ENCODE assay signal across 8 cellular contexts in genomic region chr16:53346-54236, GRCh38. TPM values are rescaled to one million over a fixed set of nuclear protein-coding genes. Genes with fewer than 3 reads are reported as not detected.
A peak's percentile ranks its signal among the peaks of the same experiment; 100 is the strongest.
DNase-seq lines count a peak whose midpoint lies in the region; ATAC-seq, FAIRE-seq and TF ChIP-seq lines count a peak whose summit lies in the region.

POLR3K (minus strand) TSS chr16:53608; CDS start chr16:53586, 22 bp downstream.
SNRNP25 (plus strand) TSS chr16:53828; CDS start chr16:54017, 189 bp downstream.

- H3K4me3 Mint-ChIP-seq in activated naive CD8-positive, alpha-beta T cell treated with anti-CD3 and anti-CD28 coated beads, Interleukin-2, amount 50 U/mL, for 24 hours: peak within 1 kb of the TSS; percentile 100

- TF ChIP-seq EP300 in upper lobe of left lung (IDR thresholded peaks at IDR 0.05): no peak

- TF ChIP-seq POLR2A in GM12891 (IDR thresholded peaks at IDR 0.05; ENCODE audit: low read depth, low read length): peak; percentile 77
- peak in 3 of 4 donors; percentile 17 to 84 (median 24) for TF ChIP-seq POLR2A in upper lobe of left lung (IDR thresholded peaks at IDR 0.05)

- H3K4me3 ChIP-seq in heart right ventricle: peak within 1 kb of the TSS; percentile 67 to 91 (median 82)
- H3K4me3 ChIP-seq in upper lobe of left lung: peak within 1 kb of the TSS; percentile 80 to 96 (median 90)

- peaks cover 36% of the 10 kb centered on the region for H3K4me1 Mint-ChIP-seq in activated naive CD8-positive, alpha-beta T cell treated with anti-CD3 and anti-CD28 coated beads, Interleukin-2, amount 50 U/mL, for 24 hours

- TF ChIP-seq CTCF in heart right ventricle (IDR thresholded peaks at IDR 0.05): no peak
- peak in 1 of 6 experiments; percentile 27 for TF ChIP-seq CTCF in upper lobe of left lung (IDR thresholded peaks at IDR 0.05)

- ATAC-seq in HG02798 (IDR thresholded peaks at IDR 0.05; ENCODE audit: poor library complexity, unreplicated experiment) (peak; percentile 96), heart right ventricle (peak; percentile 94 to 98 (median 97)), upper lobe of left lung (ENCODE audit: low FRiP score in 2 of 2) (peak; percentile 97 to 98)
- ATAC-seq in activated naive CD8-positive, alpha-beta T cell treated with anti-CD3 and anti-CD28 coated beads, Interleukin-2, amount 50 U/mL, for 24 hours: peak; percentile 98

- intact Hi-C loops in heart right ventricle (cut with DNase I) (no loop called here), posterior cingulate gyrus (cut with DNase I) (no loop called here)

- 1% methylated on average over 88 to 91 of the region's 91 CpGs for WGBS in heart right ventricle, 2 donors
- WGBS in upper lobe of left lung, 2 donors: 1 to 2% methylated on average over 41 to 58 of the region's 91 CpGs

- H3K27me3 ChIP-seq in heart right ventricle (no peaks in the 10 kb centered on the region), upper lobe of left lung (no peaks in the 10 kb centered on the region)

- peak within 1 kb of the TSS; percentile 98 for H3K27ac Mint-ChIP-seq in activated naive CD8-positive, alpha-beta T cell treated with anti-CD3 and anti-CD28 coated beads, Interleukin-2, amount 50 U/mL, for 24 hours

- peaks cover 39% of the 10 kb centered on the region for H3K36me3 Mint-ChIP-seq in activated naive CD8-positive, alpha-beta T cell treated with anti-CD3 and anti-CD28 coated beads, Interleukin-2, amount 50 U/mL, for 24 hours (ENCODE audit: low read depth)

- peaks cover 0 to 29% (median 21%) of the 10 kb centered on the region in 9 donors for H3K4me1 ChIP-seq in heart right ventricle
- peaks cover 3 to 29% (median 12%) of the 10 kb centered on the region in 4 donors for H3K4me1 ChIP-seq in upper lobe of left lung

- FAIRE-seq in GM12891 (lab: Jason Lieb, UNC): peak; percentile 99

- H3K9me3 Mint-ChIP-seq in activated naive CD8-positive, alpha-beta T cell treated with anti-CD3 and anti-CD28 coated beads, Interleukin-2, amount 50 U/mL, for 24 hours: no peaks in the 10 kb centered on the region

- DNase-seq in GM12891 (ENCODE audit: insufficient read length, low spot score): peak; percentile 99
- DNase-seq in NCI-H1436 (lab: John Stamatoyannopoulos, UW): peak; percentile 93
- peak; percentile 97 for DNase-seq in SW480 (ENCODE audit: low spot score)
- peak; percentile 98 for DNase-seq in activated naive CD8-positive, alpha-beta T cell treated with anti-CD3 and anti-CD28 coated beads, Interleukin-2, amount 50 U/mL, for 24 hours
- peak; percentile 99 to 100 for DNase-seq in heart right ventricle
- DNase-seq in posterior cingulate gyrus: peak; percentile 97 to 100 (median 98)
- peak; percentile 98 to 99 for DNase-seq in upper lobe of left lung

- H3K27ac ChIP-seq in heart right ventricle (peak within 1 kb of the TSS; percentile 58 to 88 (median 80)), upper lobe of left lung (peak within 1 kb of the TSS; percentile 57 to 82 (median 80))

- H3K9me3 ChIP-seq in heart right ventricle (no peaks in the 10 kb centered on the region), upper lobe of left lung (no peaks in the 10 kb centered on the region)

- peaks cover 0 to 61% (median 20%) of the 10 kb centered on the region in 9 donors for H3K36me3 ChIP-seq in heart right ventricle
- H3K36me3 ChIP-seq in upper lobe of left lung: peaks cover 12 to 33% (median 27%) of the 10 kb centered on the region in 4 donors

- H3K27me3 Mint-ChIP-seq in activated naive CD8-positive, alpha-beta T cell treated with anti-CD3 and anti-CD28 coated beads, Interleukin-2, amount 50 U/mL, for 24 hours: no peaks in the 10 kb centered on the region

TF ChIP-seq in GM12891, 5 proteins besides CTCF, POLR2A, EP300 and RAD21:
- TF ChIP-seq TAF1 (IDR thresholded peaks at IDR 0.05; ENCODE audit: low read depth, low read length): peak; percentile 20; the same call in 1 of the 2 replicates
- TF ChIP-seq PAX5 (IDR thresholded peaks at IDR 0.05; ENCODE audit: insufficient read depth, low read length, severe bottlenecking): no peak
- TF ChIP-seq POLR2AphosphoS5 (IDR thresholded peaks at IDR 0.05; ENCODE audit: low read depth, low read length): peak; percentile 77

RNA-seq across cellular contexts. Expression of gene POLR3K, which starts in this region (rescaled TPM):
- polyA plus RNA-seq in GM12891 (2012; ENCODE audit: low read depth, missing spikeins): 36.8 TPM
- total RNA-seq in heart right ventricle (10 to 100 TPM in 7 of 10 donors, 1 to 10 TPM in 3; 9.1 to 11.8 (median 10.5) TPM), upper lobe of left lung (10 to 100 TPM in 2 of 6 donors, 1 to 10 TPM in 4; 4.2 to 15.7 (median 6.6) TPM)
- polyA plus RNA-seq in heart right ventricle: 10 to 100 TPM in 1 of 2 donors, 1 to 10 TPM in 1; 6.7 to 19.2 TPM

RNA-seq across cellular contexts. Expression of gene SNRNP25, which starts in this region (rescaled TPM):
- polyA plus RNA-seq in GM12891 (2012; ENCODE audit: low read depth, missing spikeins): 60.0 TPM
- total RNA-seq in heart right ventricle: 10 to 100 TPM; 45.6 to 86.6 (median 56.6) TPM
- polyA plus RNA-seq in heart right ventricle: 100 to 1,000 TPM in 1 of 2 donors, 10 to 100 TPM in 1; 80.4 to 109 TPM
- total RNA-seq in upper lobe of left lung: 10 to 100 TPM in 5 of 6 donors, 1 to 10 TPM in 1; 6.9 to 26.2 (median 16.0) TPM

Comparison
In these comparisons a context has a peak if more than half of its experiments do, and no peak if none do; other contexts are left out.
1. Peak in every context shown above with its lines: DNase-seq, ATAC-seq, H3K4me3 ChIP-seq and H3K27ac ChIP-seq.